Comparison of ENCODE assay signal across 11 cellular contexts in the genomic region with DNA sequence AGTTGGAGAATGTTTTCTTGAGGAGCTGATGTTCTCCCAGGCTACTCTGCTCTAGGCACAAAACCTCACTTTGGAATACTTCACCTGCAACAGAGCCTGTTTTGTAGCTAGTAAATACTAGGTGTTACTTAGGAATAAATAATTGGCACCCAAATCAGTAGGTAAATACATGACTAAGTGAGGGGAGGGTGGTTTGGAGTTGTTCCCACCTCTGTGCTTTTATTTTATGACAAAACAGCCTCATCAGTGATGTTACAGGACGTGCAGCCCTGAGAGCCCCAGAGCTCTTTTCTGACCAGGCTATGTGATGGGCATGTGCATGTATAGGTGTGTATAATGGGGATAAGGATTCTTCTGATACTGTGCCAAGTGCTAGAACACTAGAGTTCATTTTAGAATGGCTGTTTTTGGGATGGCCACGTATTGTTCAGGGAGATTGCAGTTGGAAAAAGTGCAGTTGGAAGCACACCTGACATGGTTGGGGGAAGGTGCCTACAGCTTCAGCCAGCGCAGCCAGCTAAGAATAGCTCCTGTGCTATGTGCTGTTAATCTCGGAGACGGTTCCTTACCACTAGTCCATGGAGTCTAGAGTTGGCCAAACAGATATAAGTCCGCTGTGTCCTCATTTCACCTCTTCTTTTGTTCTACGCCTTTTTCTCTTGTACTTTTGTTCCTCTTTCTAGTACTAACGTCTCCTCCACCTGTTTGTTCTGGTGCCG.
A peak's percentile ranks its signal among the peaks of the same experiment; 100 is the strongest.
DNase-seq lines count a peak whose midpoint lies in the region; ATAC-seq and TF ChIP-seq lines count a peak whose summit lies in the region.
"Had no signal": no experiment of that assay in that cellular context is flagged by ENCODE, and none has a peak within 500 bp of the region (broad histone marks: within the 10 kb centered on the region; RNA-seq: fewer than 3 reads in every experiment).

No MANE protein-coding gene starts in this region.

- H4K20me1 ChIP-seq in KMS-11 (ENCODE audit: insufficient read depth) (no peaks in the 10 kb centered on the region), PC-3 (ENCODE audit: low read length) (no peaks in the 10 kb centered on the region)

- no TSS peak for BruUV-seq in PC-3 (replicated peaks; lab: Mats Ljungman, UMichigan)

- ATAC-seq in PC-3 (peak; percentile 90), right cardiac atrium (peak; percentile 76 to 79), GM18511 (IDR thresholded peaks at IDR 0.05; ENCODE audit: unreplicated experiment) (no peak), HG02884 (IDR thresholded peaks at IDR 0.05; ENCODE audit: unreplicated experiment) (no peak)

- H3K4me1 ChIP-seq in KMS-11 (ENCODE audit: low read depth, poor library complexity, severe bottlenecking) (peaks cover 19% of the 10 kb centered on the region), PC-3 (ENCODE audit: insufficient read depth, low read length) (peaks cover 21% of the 10 kb centered on the region), right cardiac atrium (ENCODE audit: control insufficient read depth, insufficient read depth, low read length) (peaks cover 32% of the 10 kb centered on the region), skeletal muscle tissue (ENCODE audit: control insufficient read depth in 3 of 3, insufficient read depth in 3 of 3, low read length in 3 of 3) (peaks cover 78 to 80% (median 80%) of the 10 kb centered on the region in 3 donors)

- H3K36me3 Mint-ChIP-seq in endothelial cell (ENCODE audit: low read depth, unreplicated experiment) = peaks cover 3% of the 10 kb centered on the region

- H3K27me3 ChIP-seq in KMS-11 (ENCODE audit: insufficient read depth, low read depth) (no peaks in the 10 kb centered on the region), PC-3 (ENCODE audit: low read length) (no peaks in the 10 kb centered on the region), right cardiac atrium (ENCODE audit: control insufficient read depth, insufficient read depth) (no peaks in the 10 kb centered on the region), skeletal muscle tissue (ENCODE audit: control insufficient read depth in 3 of 3, insufficient read depth in 3 of 3, low read length in 3 of 3) (no peaks in the 10 kb centered on the region)
- H3K27me3 ChIP-seq: ovary had no signal

- no peak overlapping the region for H2AFZ ChIP-seq in KMS-11 (ENCODE audit: low read depth)
- no peak overlapping the region for H2AFZ ChIP-seq in PC-3 (ENCODE audit: low read length)

- no peaks in the 10 kb centered on the region for H3K79me2 ChIP-seq in KMS-11 (ENCODE audit: insufficient read depth, low read depth)
- H3K79me2 ChIP-seq in PC-3 (ENCODE audit: low read length) = peaks cover 66% of the 10 kb centered on the region

- H3K9me3 ChIP-seq in PC-3 (ENCODE audit: low read length) (no peaks in the 10 kb centered on the region), right cardiac atrium (ENCODE audit: control insufficient read depth, low read length) (no peaks in the 10 kb centered on the region), skeletal muscle tissue (ENCODE audit: control insufficient read depth in 3 of 3, low read length in 3 of 3) (no peaks in the 10 kb centered on the region)
- H3K9me3 ChIP-seq: ovary had no signal

- H3K9me3 Mint-ChIP-seq in endothelial cell (ENCODE audit: unreplicated experiment) = no peaks in the 10 kb centered on the region
- H3K9me3 Mint-ChIP-seq: CD14-positive monocyte had no signal

- DNase-seq in PC-3 = peak; percentile 68
- DNase-seq in right cardiac atrium = no peak
- DNase-seq in endothelial cell (ENCODE audit: low spot score) = no peak
- no peak for DNase-seq in activated CD4-positive, alpha-beta T cell treated with anti-CD3 and anti-CD28 coated beads, Interleukin-2, amount 50 U/mL, for 48 hours
- DNase-seq: activated CD4-positive, alpha-beta T cell treated with anti-CD3 and anti-CD28 coated beads, Interleukin-2, amount 50 U/mL, for 4 hours; ovary had no signal

- no peak overlapping the region for H3K4me3 Mint-ChIP-seq in endothelial cell (ENCODE audit: unreplicated experiment)
- H3K4me3 Mint-ChIP-seq: CD14-positive monocyte had no signal

- POLR2A ChIA-PET in PC-3 (lab: Charles Lee; ENCODE audit: unreplicated experiment) = interaction anchor here (0.5 kb wide), 1 partner anchor 41 kb away, joined by 4 read pairs; no protein-coding TSS in a partner anchor

- intact Hi-C loops in PC-3 (cut with micrococcal nuclease) = no loop called here
- intact Hi-C loops in right cardiac atrium (cut with DNase I) = no loop called here

- no peaks in the 10 kb centered on the region for H3K27me3 Mint-ChIP-seq in endothelial cell (ENCODE audit: unreplicated experiment)

- TF ChIP-seq CTCF in KMS-11 (conservative IDR thresholded peaks at IDR 0.05; ENCODE audit: low read depth, low read length) (no peak), PC-3 (conservative IDR thresholded peaks at IDR 0.05; ENCODE audit: low read depth, low read length) (no peak), endothelial cell (IDR thresholded peaks at IDR 0.05; ENCODE audit: unreplicated experiment) (no peak)

- WGBS in right cardiac atrium = 41% methylated on average over 9 of the region's 9 CpGs

- H3K27ac ChIP-seq in KMS-11 = no peak overlapping the region
- H3K27ac ChIP-seq in PC-3 (ENCODE audit: low read length) = peak overlapping the region; percentile 51
- H3K27ac ChIP-seq in right cardiac atrium (ENCODE audit: low read length) = peak overlapping the region; percentile 74
- peak overlapping the region; percentile 84 for H3K27ac ChIP-seq in skeletal muscle tissue (ENCODE audit: low read depth, low read length)
- H3K27ac ChIP-seq: ovary had no signal

- no peaks in the 10 kb centered on the region for H3K4me1 Mint-ChIP-seq in endothelial cell (ENCODE audit: unreplicated experiment)

- no peaks in the 10 kb centered on the region for H3K9me2 ChIP-seq in PC-3 (replicated peaks; ENCODE audit: low read length)

- peak overlapping the region; percentile 28; the same call in 1 of the 2 replicates for H3K4me2 ChIP-seq in KMS-11
- H3K4me2 ChIP-seq in PC-3 (ENCODE audit: low read length) = no peak overlapping the region

- H3K36me3 ChIP-seq in KMS-11 (ENCODE audit: insufficient read depth) (no peaks in the 10 kb centered on the region), PC-3 (ENCODE audit: low read depth, low read length) (no peaks in the 10 kb centered on the region; the same call in 1 of the 2 replicates), skeletal muscle tissue (ENCODE audit: control insufficient read depth in 3 of 3, insufficient read depth in 3 of 3, low read length in 3 of 3) (peaks cover 0 to 9% (median 5%) of the 10 kb centered on the region in 3 donors)
- H3K36me3 ChIP-seq: ovary had no signal

- no peak overlapping the region for H3K9ac ChIP-seq in KMS-11
- H3K9ac ChIP-seq in PC-3 (ENCODE audit: low read length) = no peak overlapping the region
- H3K9ac ChIP-seq in skeletal muscle tissue (ENCODE audit: low read depth in 1 of 3, low read length in 3 of 3) = peak overlapping the region; percentile 52 to 77 (median 55)

- H3K4me3 ChIP-seq in KMS-11 (IDR thresholded peaks at IDR 0.05; ENCODE audit: insufficient read depth, low read depth, low read length) (no peak overlapping the region), PC-3 (ENCODE audit: low read length) (no peak overlapping the region), right cardiac atrium (ENCODE audit: low read length) (no peak overlapping the region), skeletal muscle tissue (ENCODE audit: low read length in 3 of 3) (peak overlapping the region; percentile 23 to 55 (median 49))
- H3K4me3 ChIP-seq: ovary had no signal

- CTCF ChIA-PET in PC-3 (lab: Charles Lee) = no interaction called here

- no peaks in the 10 kb centered on the region for H3F3A ChIP-seq in PC-3 (ENCODE audit: low read length, unreplicated experiment)

- H3K27ac Mint-ChIP-seq in endothelial cell (ENCODE audit: unreplicated experiment) = no peak overlapping the region
- H3K27ac Mint-ChIP-seq: CD14-positive monocyte had no signal

Comparison
In these comparisons a context has a peak if more than half of its experiments do, and no peak if none do; other contexts are left out.
1. H3K4me3 ChIP-seq: peak in skeletal muscle tissue (3 of 3); none in KMS-11 (single experiment), PC-3 (single experiment) and right cardiac atrium (single experiment).
2. H3K9ac ChIP-seq: peak in skeletal muscle tissue (3 of 3); none in KMS-11 (single experiment) and PC-3 (single experiment).
3. ATAC-seq: peak in PC-3 (single experiment) and right cardiac atrium (2 of 2); none in GM18511 (single experiment) and HG02884 (single experiment).